ENCODE assay signal across 11 cellular contexts in the genomic region with DNA sequence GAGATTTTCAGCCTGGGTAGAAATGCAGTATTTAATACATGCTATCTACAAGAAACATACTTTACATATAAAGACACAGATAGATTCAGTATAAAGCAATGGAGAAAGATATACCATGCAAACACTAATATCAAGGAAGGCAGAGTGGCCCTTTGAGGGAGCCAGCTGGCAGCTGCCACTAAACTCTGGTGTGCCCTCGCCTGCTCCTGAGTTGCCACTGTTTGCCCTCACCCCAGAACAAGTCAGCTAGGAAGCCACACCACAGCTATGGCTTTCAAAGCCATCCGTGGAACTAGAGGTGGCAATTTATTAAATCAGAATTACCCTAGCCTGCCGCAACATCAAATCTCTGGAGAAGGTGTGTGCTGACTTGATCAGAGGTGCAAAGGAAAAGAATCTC. TPM values are rescaled to one million over a fixed set of nuclear protein-coding genes. Genes with fewer than 3 reads are reported as not detected.
DNase-seq lines count a peak whose midpoint lies in the region; ATAC-seq and TF ChIP-seq lines count a peak whose summit lies in the region.
"Had no signal": no experiment of that assay in that cellular context is flagged by ENCODE, and none has a peak within 500 bp of the region (broad histone marks: within the 10 kb centered on the region; RNA-seq: fewer than 3 reads in every experiment).

No MANE protein-coding gene starts in this region.

- ATAC-seq in naive thymus-derived CD4-positive, alpha-beta T cell, result no peak
- no peak for ATAC-seq in upper lobe of left lung (ENCODE audit: low FRiP score in 2 of 2)
- ATAC-seq in GM21737 (IDR thresholded peaks at IDR 0.05; ENCODE audit: unreplicated experiment), result no peak
- ATAC-seq in HG02884 (IDR thresholded peaks at IDR 0.05; ENCODE audit: unreplicated experiment), result no peak

- DNase-seq in activated naive CD8-positive, alpha-beta T cell treated with anti-CD3 and anti-CD28 coated beads for 36 hours, result no peak
- DNase-seq in naive thymus-derived CD4-positive, alpha-beta T cell, result no peak
- DNase-seq in upper lobe of left lung (no peak), WERI-Rb-1 (no peak)
- DNase-seq: AML-193, NCI-H1694 had no signal

- H3K36me3 Mint-ChIP-seq in activated naive CD8-positive, alpha-beta T cell, result peaks cover 3% of the 10 kb centered on the region
- peaks cover 9% of the 10 kb centered on the region for H3K36me3 Mint-ChIP-seq in activated naive CD8-positive, alpha-beta T cell treated with anti-CD3 and anti-CD28 coated beads for 36 hours
- H3K36me3 Mint-ChIP-seq in naive thymus-derived CD4-positive, alpha-beta T cell, result peaks cover 0 to 39% (median 10%) of the 10 kb centered on the region in 5 donors
- H3K36me3 Mint-ChIP-seq: memory B cell had no signal

- H3K9me3 Mint-ChIP-seq in activated naive CD8-positive, alpha-beta T cell (ENCODE audit: low read depth), result no peaks in the 10 kb centered on the region
- no peaks in the 10 kb centered on the region for H3K9me3 Mint-ChIP-seq in activated naive CD8-positive, alpha-beta T cell treated with anti-CD3 and anti-CD28 coated beads for 36 hours
- H3K9me3 Mint-ChIP-seq in naive thymus-derived CD4-positive, alpha-beta T cell, result peaks cover 0 to 3% (median 0%) of the 10 kb centered on the region in 11 donors
- H3K9me3 Mint-ChIP-seq: memory B cell had no signal

- TF ChIP-seq EP300 in upper lobe of left lung (IDR thresholded peaks at IDR 0.05), result no peak

- peaks cover 75% of the 10 kb centered on the region for H3K4me1 Mint-ChIP-seq in activated naive CD8-positive, alpha-beta T cell (ENCODE audit: low read depth)
- peaks cover 54% of the 10 kb centered on the region for H3K4me1 Mint-ChIP-seq in activated naive CD8-positive, alpha-beta T cell treated with anti-CD3 and anti-CD28 coated beads for 36 hours
- peaks cover 55 to 88% (median 75%) of the 10 kb centered on the region in 7 donors for H3K4me1 Mint-ChIP-seq in naive thymus-derived CD4-positive, alpha-beta T cell

- WGBS in upper lobe of left lung, 2 donors, result 64 to 71% methylated on average over 3 of the region's 3 CpGs

- H3K4me1 ChIP-seq in naive thymus-derived CD4-positive, alpha-beta T cell (ENCODE audit: control insufficient read depth in 2 of 2, insufficient read depth in 2 of 2, low read length in 2 of 2), result peaks cover 56 to 62% of the 10 kb centered on the region in 2 donors
- peaks cover 57 to 91% (median 74%) of the 10 kb centered on the region in 4 donors for H3K4me1 ChIP-seq in upper lobe of left lung

- TF ChIP-seq POLR2A in upper lobe of left lung (IDR thresholded peaks at IDR 0.05), result no peak

- H3K27ac ChIP-seq in cingulate gyrus (ENCODE audit: low read depth, low read length) (peak overlapping the region; percentile 29), upper lobe of left lung (peak overlapping the region; percentile 82 to 95 (median 88)), WERI-Rb-1 (no peak overlapping the region)
- peak overlapping the region; percentile 16 for H3K27ac ChIP-seq in naive thymus-derived CD4-positive, alpha-beta T cell (ENCODE audit: low read depth, low read length)

- H3K36me3 ChIP-seq in naive thymus-derived CD4-positive, alpha-beta T cell (ENCODE audit: control insufficient read depth in 2 of 3, insufficient read depth in 3 of 3, low read length in 3 of 3), result peaks cover 0 to 2% (median 2%) of the 10 kb centered on the region in 3 experiments
- no peaks in the 10 kb centered on the region for H3K36me3 ChIP-seq in upper lobe of left lung
- H3K36me3 ChIP-seq in WERI-Rb-1, result no peaks in the 10 kb centered on the region

- H3K27me3 ChIP-seq in naive thymus-derived CD4-positive, alpha-beta T cell (ENCODE audit: control insufficient read depth in 2 of 2, insufficient read depth in 2 of 2, low read length in 2 of 2), result no peaks in the 10 kb centered on the region
- H3K27me3 ChIP-seq in upper lobe of left lung (no peaks in the 10 kb centered on the region), WERI-Rb-1 (ENCODE audit: insufficient read depth, low read depth, severe bottlenecking) (no peaks in the 10 kb centered on the region)

- H3K9me3 ChIP-seq in naive thymus-derived CD4-positive, alpha-beta T cell (ENCODE audit: control insufficient read depth in 2 of 3, low read length in 3 of 3), result no peaks in the 10 kb centered on the region
- H3K9me3 ChIP-seq in upper lobe of left lung, result no peaks in the 10 kb centered on the region
- H3K9me3 ChIP-seq in WERI-Rb-1 (ENCODE audit: severe bottlenecking), result no peaks in the 10 kb centered on the region

- H3K4me3 ChIP-seq in naive thymus-derived CD4-positive, alpha-beta T cell (ENCODE audit: low read length), result no peak overlapping the region
- H3K4me3 ChIP-seq in upper lobe of left lung (no peak overlapping the region), WERI-Rb-1 (ENCODE audit: low read depth, low read length) (no peak overlapping the region)

- peak overlapping the region; percentile 30 for H3K4me3 Mint-ChIP-seq in activated naive CD8-positive, alpha-beta T cell
- no peak overlapping the region for H3K4me3 Mint-ChIP-seq in activated naive CD8-positive, alpha-beta T cell treated with anti-CD3 and anti-CD28 coated beads for 36 hours
- peak overlapping the region; percentile 28 to 85 (median 64) for H3K4me3 Mint-ChIP-seq in naive thymus-derived CD4-positive, alpha-beta T cell
- H3K4me3 Mint-ChIP-seq: memory B cell had no signal

- POLR2A ChIA-PET in naive thymus-derived CD4-positive, alpha-beta T cell (lab: Charles Lee), result interaction anchor here (0.6 to 15.4 kb wide), 7 partner anchors 10 to 45 kb away, joined by 3 to 235 read pairs (median 37); a partner anchor contains a TSS

- no peak for TF ChIP-seq CTCF in upper lobe of left lung (IDR thresholded peaks at IDR 0.05)
- TF ChIP-seq CTCF in WERI-Rb-1 (IDR thresholded peaks at IDR 0.05; ENCODE audit: low read depth, low read length), result no peak

- intact Hi-C loops in naive thymus-derived CD4-positive, alpha-beta T cell (cut with micrococcal nuclease), result no loop called here

- H3K27ac Mint-ChIP-seq in activated naive CD8-positive, alpha-beta T cell, result peak overlapping the region; percentile 2
- H3K27ac Mint-ChIP-seq in activated naive CD8-positive, alpha-beta T cell treated with anti-CD3 and anti-CD28 coated beads for 36 hours, result no peak overlapping the region
- peak overlapping the region; percentile 60 to 99 (median 88) for H3K27ac Mint-ChIP-seq in naive thymus-derived CD4-positive, alpha-beta T cell
- H3K27ac Mint-ChIP-seq: memory B cell had no signal

- no peaks in the 10 kb centered on the region for H3K27me3 Mint-ChIP-seq in activated naive CD8-positive, alpha-beta T cell
- H3K27me3 Mint-ChIP-seq in activated naive CD8-positive, alpha-beta T cell treated with anti-CD3 and anti-CD28 coated beads for 36 hours, result no peaks in the 10 kb centered on the region
- no peaks in the 10 kb centered on the region for H3K27me3 Mint-ChIP-seq in naive thymus-derived CD4-positive, alpha-beta T cell

- CTCF ChIA-PET in naive thymus-derived CD4-positive, alpha-beta T cell (lab: Charles Lee), result interaction anchor here (0.6 to 10.8 kb wide), 6 partner anchors 9 to 269 kb away, joined by 3 to 124 read pairs (median 6); a partner anchor contains a TSS

RNA-seq across cellular contexts. Expression of a gene that starts 18.3 kb away (rescaled TPM):
- total RNA-seq in activated naive CD8-positive, alpha-beta T cell treated with anti-CD3 and anti-CD28 coated beads for 36 hours, result 10 to 100 TPM; 37.1 to 39.2 TPM
- 100 to 1,000 TPM; 103 to 202 (median 158) TPM for total RNA-seq in naive thymus-derived CD4-positive, alpha-beta T cell
- polyA plus RNA-seq in naive thymus-derived CD4-positive, alpha-beta T cell, result 100 to 1,000 TPM in 1 of 2 donors, 10 to 100 TPM in 1; 84.3 to 114 TPM
- 100 to 1,000 TPM in 4 of 6 donors, 10 to 100 TPM in 2; 67.8 to 210 (median 116) TPM for total RNA-seq in upper lobe of left lung

RNA-seq across cellular contexts. Expression of a gene that starts 44.5 kb away (rescaled TPM):
- total RNA-seq in activated naive CD8-positive, alpha-beta T cell treated with anti-CD3 and anti-CD28 coated beads for 36 hours, result 1,000 to 10,000 TPM; 1,075 to 1,133 TPM
- over 10,000 TPM in 2 of 5 experiments, 1,000 to 10,000 TPM in 3; 3,296 to 19,276 (median 7,985) TPM for total RNA-seq in naive thymus-derived CD4-positive, alpha-beta T cell
- polyA plus RNA-seq in naive thymus-derived CD4-positive, alpha-beta T cell, result not detected
- total RNA-seq in upper lobe of left lung, result over 10,000 TPM in 1 of 6 donors, 1,000 to 10,000 TPM in 1, under 1 TPM in 4; under 0.01 to 11,449 (median under 0.01) TPM

RNA-seq across cellular contexts. Expression of a gene that starts 45.9 kb away (rescaled TPM):
- total RNA-seq in activated naive CD8-positive, alpha-beta T cell treated with anti-CD3 and anti-CD28 coated beads for 36 hours, result 100 to 1,000 TPM; 768 to 829 TPM
- 1,000 to 10,000 TPM in 3 of 5 experiments, 100 to 1,000 TPM in 2; 319 to 3,107 (median 1,510) TPM for total RNA-seq in naive thymus-derived CD4-positive, alpha-beta T cell
- not detected for polyA plus RNA-seq in naive thymus-derived CD4-positive, alpha-beta T cell
- total RNA-seq in upper lobe of left lung, result 1,000 to 10,000 TPM in 2 of 6 donors, under 1 TPM in 4; under 0.01 to 4,461 (median under 0.01) TPM

RNA-seq across cellular contexts. Expression of a gene that starts 46.3 kb away (rescaled TPM):
- total RNA-seq in activated naive CD8-positive, alpha-beta T cell treated with anti-CD3 and anti-CD28 coated beads for 36 hours, result 1,000 to 10,000 TPM; 3,852 to 4,173 TPM
- 1,000 to 10,000 TPM; 1,375 to 2,107 (median 1,573) TPM for total RNA-seq in naive thymus-derived CD4-positive, alpha-beta T cell
- polyA plus RNA-seq in naive thymus-derived CD4-positive, alpha-beta T cell, result 1,000 to 10,000 TPM; 1,871 to 2,384 TPM
- 1,000 to 10,000 TPM; 1,008 to 2,508 (median 1,628) TPM for total RNA-seq in upper lobe of left lung

RNA-seq across cellular contexts. Expression of a gene that starts 52.7 kb away (rescaled TPM):
- total RNA-seq in activated naive CD8-positive, alpha-beta T cell treated with anti-CD3 and anti-CD28 coated beads for 36 hours, result 100 to 1,000 TPM; 143 to 146 TPM
- 100 to 1,000 TPM in 4 of 5 experiments, 10 to 100 TPM in 1; 90.6 to 142 (median 132) TPM for total RNA-seq in naive thymus-derived CD4-positive, alpha-beta T cell
- 10 to 100 TPM; 20.3 to 36.4 TPM for polyA plus RNA-seq in naive thymus-derived CD4-positive, alpha-beta T cell
- total RNA-seq in upper lobe of left lung, result 100 to 1,000 TPM in 1 of 6 donors, 10 to 100 TPM in 5; 48.1 to 140 (median 69.6) TPM
